ENCODE assay signal across 21 cellular contexts in the genomic region with DNA sequence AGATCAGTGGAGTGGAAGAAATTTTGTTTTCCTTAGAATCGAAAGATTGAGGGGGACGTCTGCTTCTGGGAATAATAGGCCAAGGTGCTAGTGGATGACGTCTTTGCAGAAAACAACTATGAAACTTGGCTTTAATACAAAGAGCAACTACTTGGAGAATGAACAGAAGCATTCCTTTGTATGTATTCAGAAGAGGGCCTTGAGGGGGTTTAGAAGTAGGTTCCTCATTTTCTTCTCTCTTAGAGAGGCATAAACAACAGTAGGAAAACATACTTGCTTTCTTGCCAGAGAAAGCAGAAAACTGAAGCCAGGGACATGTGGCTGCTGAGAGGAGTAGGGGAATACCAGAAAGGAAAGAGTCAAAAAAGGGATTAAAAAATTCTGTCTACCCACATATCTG.
DNase-seq lines count a peak whose midpoint lies in the region; ATAC-seq, FAIRE-seq and TF ChIP-seq lines count a peak whose summit lies in the region.
"Had no signal": no experiment of that assay in that cellular context is flagged by ENCODE, and none has a peak within 500 bp of the region (broad histone marks: within the 10 kb centered on the region; RNA-seq: fewer than 3 reads in every experiment).

No MANE protein-coding gene starts in this region.

- no peak for TF ChIP-seq CTCF in left lung (IDR thresholded peaks at IDR 0.05)

- no peaks in the 10 kb centered on the region for H3K27me3 ChIP-seq in left lung
- H3K27me3 ChIP-seq: body of pancreas, testis had no signal

- peak; percentile 80 for DNase-seq in AG08395 (ENCODE audit: low spot score)
- peak; percentile 76 for DNase-seq in M059J (ENCODE audit: low read depth)
- DNase-seq in left lung = no peak
- no peak for DNase-seq in activated effector memory CD4-positive, alpha-beta T cell treated with anti-CD3 and anti-CD28 coated beads, Interleukin-2, amount 50 U/mL, for 16 hours
- DNase-seq in COLO668 (lab: John Stamatoyannopoulos, UW; ENCODE audit: unreplicated experiment) = no peak
- DNase-seq: activated B cell treated with CpG ODN at 0.5 μM for 24 hours; activated CD8-positive, alpha-beta memory T cell treated with anti-CD3 and anti-CD28 coated beads for 24 hours; activated effector memory CD4-positive, alpha-beta T cell treated with Interleukin-2 at 50 U/mL for 16 hours; body of pancreas; Calu3; effector memory CD4-positive, alpha-beta T cell; left colon; naive B cell; NCI-H187 treated with DMSO at 0.1 percent for 48 hours; NCI-H524 treated with DMSO at 0.1 percent for 48 hours; testis had no signal

- H3K36me3 ChIP-seq in left lung = no peaks in the 10 kb centered on the region

- peak; percentile 95 for FAIRE-seq in endometrium (lab: Jason Lieb, UNC)
- FAIRE-seq: A549, HTR-8/SVneo had no signal

- no peaks in the 10 kb centered on the region for H3K4me1 ChIP-seq in left lung
- H3K4me1 ChIP-seq: body of pancreas, testis had no signal

- H3K9me3 ChIP-seq in left lung = no peaks in the 10 kb centered on the region
- H3K9me3 ChIP-seq: A549, body of pancreas, testis had no signal

- ATAC-seq in left lung (peak; percentile 29), HG03135 (IDR thresholded peaks at IDR 0.05; ENCODE audit: unreplicated experiment) (no peak), HG03521 (IDR thresholded peaks at IDR 0.05; ENCODE audit: unreplicated experiment) (no peak)
- ATAC-seq: A549, body of pancreas, left colon had no signal

- H3K4me3 ChIP-seq in left lung = no peak overlapping the region
- H3K4me3 ChIP-seq: A549, body of pancreas, testis had no signal

- intact Hi-C loops in left lung (cut with DNase I) = no loop called here

- H3K27ac ChIP-seq in left lung = no peak overlapping the region
- H3K27ac ChIP-seq: body of pancreas, testis had no signal

Comparison
In these comparisons a context has a peak if more than half of its experiments do, and no peak if none do; other contexts are left out.
1. DNase-seq: peak in AG08395 (single experiment) and M059J (single experiment); none in left lung (0 of 2), activated effector memory CD4-positive, alpha-beta T cell treated with anti-CD3 and anti-CD28 coated beads, Interleukin-2, amount 50 U/mL, for 16 hours (single experiment) and COLO668 (single experiment).